ENCODE assay signal across 1 cellular context in the genomic region with DNA sequence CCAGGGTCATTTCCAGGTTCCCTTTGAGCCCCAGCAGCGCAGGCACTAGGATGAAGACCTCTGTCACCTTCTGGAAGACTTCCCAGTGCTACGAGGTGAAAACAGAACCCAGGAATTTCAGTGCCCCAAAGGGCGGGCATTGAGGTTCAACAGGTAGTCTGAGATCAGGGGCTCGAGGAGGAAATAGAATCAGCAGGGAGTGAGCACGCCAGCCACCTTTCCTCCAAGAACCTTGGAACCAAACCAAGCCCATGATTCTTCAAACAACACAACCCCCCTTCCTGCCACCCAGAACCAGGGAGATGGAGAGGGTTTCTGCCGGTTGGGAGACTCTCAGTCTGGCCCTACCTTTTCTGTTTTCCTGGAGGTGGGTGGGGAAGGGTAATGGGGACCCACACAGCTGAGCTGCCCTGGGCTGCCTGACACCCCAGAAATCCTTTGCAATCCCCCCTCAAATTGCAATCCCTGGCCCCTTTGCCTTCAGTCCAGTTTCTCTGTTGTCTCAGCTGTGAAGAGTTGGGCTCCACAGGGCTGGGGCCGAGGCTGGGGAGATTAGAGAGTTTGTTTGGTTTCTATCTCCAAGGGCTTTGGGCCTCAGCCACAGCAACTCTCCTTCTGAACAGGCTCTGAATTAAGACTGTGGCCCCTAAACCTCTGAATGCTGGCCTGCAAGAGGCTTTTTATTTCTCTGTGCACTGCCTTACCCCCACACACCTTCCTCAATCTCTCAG.
TF ChIP-seq lines count a peak whose summit lies in the region.

No MANE protein-coding gene starts in this region.

TF ChIP-seq in K562, 482 proteins besides CTCF, POLR2A, EP300 and RAD21:
- TF ChIP-seq ZNF644 (tag; IDR thresholded peaks at IDR 0.05; ENCODE audit: low read depth) = no peak
- TF ChIP-seq GTF2F1 (IDR thresholded peaks at IDR 0.05; ENCODE audit: low read depth, low read length) = no peak
- no peak for TF ChIP-seq ATF1 (CRISPR knock-in tag; IDR thresholded peaks at IDR 0.05)
- TF ChIP-seq ATF1 (tag; IDR thresholded peaks at IDR 0.05) = no peak
- TF ChIP-seq, protein P1, sequence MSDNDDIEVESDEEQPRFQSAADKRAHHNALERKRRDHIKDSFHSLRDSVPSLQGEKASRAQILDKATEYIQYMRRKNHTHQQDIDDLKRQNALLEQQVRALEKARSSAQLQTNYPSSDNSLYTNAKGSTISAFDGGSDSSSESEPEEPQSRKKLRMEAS (CRISPR knock-in tag; IDR thresholded peaks at IDR 0.05) = no peak
- TF ChIP-seq, protein P2, sequence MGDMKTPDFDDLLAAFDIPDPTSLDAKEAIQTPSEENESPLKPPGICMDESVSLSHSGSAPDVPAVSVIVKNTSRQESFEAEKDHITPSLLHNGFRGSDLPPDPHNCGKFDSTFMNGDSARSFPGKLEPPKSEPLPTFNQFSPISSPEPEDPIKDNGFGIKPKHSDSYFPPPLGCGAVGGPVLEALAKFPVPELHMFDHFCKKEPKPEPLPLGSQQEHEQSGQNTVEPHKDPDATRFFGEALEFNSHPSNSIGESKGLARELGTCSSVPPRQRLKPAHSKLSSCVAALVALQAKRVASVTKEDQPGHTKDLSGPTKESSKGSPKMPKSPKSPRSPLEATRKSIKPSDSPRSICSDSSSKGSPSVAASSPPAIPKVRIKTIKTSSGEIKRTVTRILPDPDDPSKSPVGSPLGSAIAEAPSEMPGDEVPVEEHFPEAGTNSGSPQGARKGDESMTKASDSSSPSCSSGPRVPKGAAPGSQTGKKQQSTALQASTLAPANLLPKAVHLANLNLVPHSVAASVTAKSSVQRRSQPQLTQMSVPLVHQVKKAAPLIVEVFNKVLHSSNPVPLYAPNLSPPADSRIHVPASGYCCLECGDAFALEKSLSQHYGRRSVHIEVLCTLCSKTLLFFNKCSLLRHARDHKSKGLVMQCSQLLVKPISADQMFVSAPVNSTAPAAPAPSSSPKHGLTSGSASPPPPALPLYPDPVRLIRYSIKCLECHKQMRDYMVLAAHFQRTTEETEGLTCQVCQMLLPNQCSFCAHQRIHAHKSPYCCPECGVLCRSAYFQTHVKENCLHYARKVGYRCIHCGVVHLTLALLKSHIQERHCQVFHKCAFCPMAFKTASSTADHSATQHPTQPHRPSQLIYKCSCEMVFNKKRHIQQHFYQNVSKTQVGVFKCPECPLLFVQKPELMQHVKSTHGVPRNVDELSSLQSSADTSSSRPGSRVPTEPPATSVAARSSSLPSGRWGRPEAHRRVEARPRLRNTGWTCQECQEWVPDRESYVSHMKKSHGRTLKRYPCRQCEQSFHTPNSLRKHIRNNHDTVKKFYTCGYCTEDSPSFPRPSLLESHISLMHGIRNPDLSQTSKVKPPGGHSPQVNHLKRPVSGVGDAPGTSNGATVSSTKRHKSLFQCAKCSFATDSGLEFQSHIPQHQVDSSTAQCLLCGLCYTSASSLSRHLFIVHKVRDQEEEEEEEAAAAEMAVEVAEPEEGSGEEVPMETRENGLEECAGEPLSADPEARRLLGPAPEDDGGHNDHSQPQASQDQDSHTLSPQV (IDR thresholded peaks at IDR 0.05) = no peak
